Comparison of ENCODE assay signal across 1 cellular context in the genomic region with DNA sequence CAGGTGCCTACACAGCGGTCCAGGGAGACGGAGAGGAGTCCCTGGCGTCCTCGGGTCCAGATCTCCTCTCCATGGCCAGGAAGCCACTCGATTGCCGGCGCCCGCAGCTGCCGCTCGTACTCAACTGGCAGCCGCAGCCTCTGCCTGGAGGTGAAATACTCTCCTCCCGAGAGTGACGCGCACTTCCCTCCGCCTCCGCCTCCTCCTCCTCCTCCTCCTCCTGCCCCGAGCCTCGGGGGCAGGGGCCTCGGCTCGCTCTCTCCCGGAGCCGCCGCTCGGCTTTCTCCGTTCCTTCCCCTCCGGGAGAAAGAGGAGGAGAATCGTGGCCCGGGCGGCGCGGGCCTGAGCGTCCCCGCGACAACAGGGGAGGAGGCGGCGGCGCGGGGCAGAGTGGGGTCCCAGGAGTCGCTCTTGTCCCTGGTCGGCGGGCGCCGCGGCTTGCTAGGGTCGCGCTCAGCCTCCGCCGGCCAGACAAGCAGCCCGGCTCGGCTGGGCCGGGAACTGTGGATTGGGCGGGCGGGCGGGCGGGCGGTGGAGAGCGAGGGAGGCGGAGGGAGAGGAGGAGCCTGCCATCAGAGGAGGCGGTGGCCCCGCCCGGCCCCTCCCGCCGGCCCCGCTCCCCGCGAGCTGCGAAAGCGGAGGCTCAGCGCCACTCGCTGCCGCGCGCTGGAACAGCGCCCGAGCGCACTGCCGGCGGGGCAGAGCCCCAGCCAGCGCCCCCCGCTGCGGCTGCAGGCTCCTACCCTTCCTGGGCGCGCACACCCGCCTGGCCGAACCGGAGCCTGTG.
TF ChIP-seq lines count a peak whose summit lies in the region.

A gene with protein sequence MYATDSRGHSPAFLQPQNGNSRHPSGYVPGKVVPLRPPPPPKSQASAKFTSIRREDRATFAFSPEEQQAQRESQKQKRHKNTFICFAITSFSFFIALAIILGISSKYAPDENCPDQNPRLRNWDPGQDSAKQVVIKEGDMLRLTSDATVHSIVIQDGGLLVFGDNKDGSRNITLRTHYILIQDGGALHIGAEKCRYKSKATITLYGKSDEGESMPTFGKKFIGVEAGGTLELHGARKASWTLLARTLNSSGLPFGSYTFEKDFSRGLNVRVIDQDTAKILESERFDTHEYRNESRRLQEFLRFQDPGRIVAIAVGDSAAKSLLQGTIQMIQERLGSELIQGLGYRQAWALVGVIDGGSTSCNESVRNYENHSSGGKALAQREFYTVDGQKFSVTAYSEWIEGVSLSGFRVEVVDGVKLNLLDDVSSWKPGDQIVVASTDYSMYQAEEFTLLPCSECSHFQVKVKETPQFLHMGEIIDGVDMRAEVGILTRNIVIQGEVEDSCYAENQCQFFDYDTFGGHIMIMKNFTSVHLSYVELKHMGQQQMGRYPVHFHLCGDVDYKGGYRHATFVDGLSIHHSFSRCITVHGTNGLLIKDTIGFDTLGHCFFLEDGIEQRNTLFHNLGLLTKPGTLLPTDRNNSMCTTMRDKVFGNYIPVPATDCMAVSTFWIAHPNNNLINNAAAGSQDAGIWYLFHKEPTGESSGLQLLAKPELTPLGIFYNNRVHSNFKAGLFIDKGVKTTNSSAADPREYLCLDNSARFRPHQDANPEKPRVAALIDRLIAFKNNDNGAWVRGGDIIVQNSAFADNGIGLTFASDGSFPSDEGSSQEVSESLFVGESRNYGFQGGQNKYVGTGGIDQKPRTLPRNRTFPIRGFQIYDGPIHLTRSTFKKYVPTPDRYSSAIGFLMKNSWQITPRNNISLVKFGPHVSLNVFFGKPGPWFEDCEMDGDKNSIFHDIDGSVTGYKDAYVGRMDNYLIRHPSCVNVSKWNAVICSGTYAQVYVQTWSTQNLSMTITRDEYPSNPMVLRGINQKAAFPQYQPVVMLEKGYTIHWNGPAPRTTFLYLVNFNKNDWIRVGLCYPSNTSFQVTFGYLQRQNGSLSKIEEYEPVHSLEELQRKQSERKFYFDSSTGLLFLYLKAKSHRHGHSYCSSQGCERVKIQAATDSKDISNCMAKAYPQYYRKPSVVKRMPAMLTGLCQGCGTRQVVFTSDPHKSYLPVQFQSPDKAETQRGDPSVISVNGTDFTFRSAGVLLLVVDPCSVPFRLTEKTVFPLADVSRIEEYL (N-terminal part only) (minus strand): TSS at position 126 of the 787 bp plus-strand sequence. CDS start 18,140 bp downstream, outside the sequence.

TF ChIP-seq in HepG2, 621 proteins besides CTCF, POLR2A, EP300 and RAD21 (continued from another document and continues in another):
- TF ChIP-seq, protein P1, sequence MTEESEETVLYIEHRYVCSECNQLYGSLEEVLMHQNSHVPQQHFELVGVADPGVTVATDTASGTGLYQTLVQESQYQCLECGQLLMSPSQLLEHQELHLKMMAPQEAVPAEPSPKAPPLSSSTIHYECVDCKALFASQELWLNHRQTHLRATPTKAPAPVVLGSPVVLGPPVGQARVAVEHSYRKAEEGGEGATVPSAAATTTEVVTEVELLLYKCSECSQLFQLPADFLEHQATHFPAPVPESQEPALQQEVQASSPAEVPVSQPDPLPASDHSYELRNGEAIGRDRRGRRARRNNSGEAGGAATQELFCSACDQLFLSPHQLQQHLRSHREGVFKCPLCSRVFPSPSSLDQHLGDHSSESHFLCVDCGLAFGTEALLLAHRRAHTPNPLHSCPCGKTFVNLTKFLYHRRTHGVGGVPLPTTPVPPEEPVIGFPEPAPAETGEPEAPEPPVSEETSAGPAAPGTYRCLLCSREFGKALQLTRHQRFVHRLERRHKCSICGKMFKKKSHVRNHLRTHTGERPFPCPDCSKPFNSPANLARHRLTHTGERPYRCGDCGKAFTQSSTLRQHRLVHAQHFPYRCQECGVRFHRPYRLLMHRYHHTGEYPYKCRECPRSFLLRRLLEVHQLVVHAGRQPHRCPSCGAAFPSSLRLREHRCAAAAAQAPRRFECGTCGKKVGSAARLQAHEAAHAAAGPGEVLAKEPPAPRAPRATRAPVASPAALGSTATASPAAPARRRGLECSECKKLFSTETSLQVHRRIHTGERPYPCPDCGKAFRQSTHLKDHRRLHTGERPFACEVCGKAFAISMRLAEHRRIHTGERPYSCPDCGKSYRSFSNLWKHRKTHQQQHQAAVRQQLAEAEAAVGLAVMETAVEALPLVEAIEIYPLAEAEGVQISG (CRISPR knock-in tag; IDR thresholded peaks at IDR 0.05): peak; percentile 56; the same call in 1 of the 2 replicates
- 0 out of 2 replicates have a peak, but pooled peaks have one; percentile 39 for TF ChIP-seq ZSCAN9 (CRISPR knock-in tag; IDR thresholded peaks at IDR 0.05; ENCODE audit: borderline replicate concordance)
- TF ChIP-seq HNRNPL (IDR thresholded peaks at IDR 0.05; ENCODE audit: low read depth, low read length): peak; percentile 73; the same call in 1 of the 2 replicates
- TF ChIP-seq SIX1 (CRISPR knock-in tag; IDR thresholded peaks at IDR 0.05; ENCODE audit: borderline replicate concordance): 0 out of 2 replicates have a peak, but pooled peaks have one; percentile 38
- TF ChIP-seq, protein P2, sequence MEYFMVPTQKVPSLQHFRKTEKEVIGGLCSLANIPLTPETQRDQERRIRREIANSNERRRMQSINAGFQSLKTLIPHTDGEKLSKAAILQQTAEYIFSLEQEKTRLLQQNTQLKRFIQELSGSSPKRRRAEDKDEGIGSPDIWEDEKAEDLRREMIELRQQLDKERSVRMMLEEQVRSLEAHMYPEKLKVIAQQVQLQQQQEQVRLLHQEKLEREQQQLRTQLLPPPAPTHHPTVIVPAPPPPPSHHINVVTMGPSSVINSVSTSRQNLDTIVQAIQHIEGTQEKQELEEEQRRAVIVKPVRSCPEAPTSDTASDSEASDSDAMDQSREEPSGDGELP (IDR thresholded peaks at IDR 0.05; ENCODE audit: borderline replicate concordance, low read depth): 0 out of 2 replicates have a peak, but pooled peaks have one; percentile 5
- no peak for TF ChIP-seq ZNF839 (CRISPR knock-in tag; IDR thresholded peaks at IDR 0.05; ENCODE audit: borderline replicate concordance)
- TF ChIP-seq ZMAT3 (CRISPR knock-in tag; conservative IDR thresholded peaks at IDR 0.05): peak; percentile 84
- TF ChIP-seq, protein P3, sequence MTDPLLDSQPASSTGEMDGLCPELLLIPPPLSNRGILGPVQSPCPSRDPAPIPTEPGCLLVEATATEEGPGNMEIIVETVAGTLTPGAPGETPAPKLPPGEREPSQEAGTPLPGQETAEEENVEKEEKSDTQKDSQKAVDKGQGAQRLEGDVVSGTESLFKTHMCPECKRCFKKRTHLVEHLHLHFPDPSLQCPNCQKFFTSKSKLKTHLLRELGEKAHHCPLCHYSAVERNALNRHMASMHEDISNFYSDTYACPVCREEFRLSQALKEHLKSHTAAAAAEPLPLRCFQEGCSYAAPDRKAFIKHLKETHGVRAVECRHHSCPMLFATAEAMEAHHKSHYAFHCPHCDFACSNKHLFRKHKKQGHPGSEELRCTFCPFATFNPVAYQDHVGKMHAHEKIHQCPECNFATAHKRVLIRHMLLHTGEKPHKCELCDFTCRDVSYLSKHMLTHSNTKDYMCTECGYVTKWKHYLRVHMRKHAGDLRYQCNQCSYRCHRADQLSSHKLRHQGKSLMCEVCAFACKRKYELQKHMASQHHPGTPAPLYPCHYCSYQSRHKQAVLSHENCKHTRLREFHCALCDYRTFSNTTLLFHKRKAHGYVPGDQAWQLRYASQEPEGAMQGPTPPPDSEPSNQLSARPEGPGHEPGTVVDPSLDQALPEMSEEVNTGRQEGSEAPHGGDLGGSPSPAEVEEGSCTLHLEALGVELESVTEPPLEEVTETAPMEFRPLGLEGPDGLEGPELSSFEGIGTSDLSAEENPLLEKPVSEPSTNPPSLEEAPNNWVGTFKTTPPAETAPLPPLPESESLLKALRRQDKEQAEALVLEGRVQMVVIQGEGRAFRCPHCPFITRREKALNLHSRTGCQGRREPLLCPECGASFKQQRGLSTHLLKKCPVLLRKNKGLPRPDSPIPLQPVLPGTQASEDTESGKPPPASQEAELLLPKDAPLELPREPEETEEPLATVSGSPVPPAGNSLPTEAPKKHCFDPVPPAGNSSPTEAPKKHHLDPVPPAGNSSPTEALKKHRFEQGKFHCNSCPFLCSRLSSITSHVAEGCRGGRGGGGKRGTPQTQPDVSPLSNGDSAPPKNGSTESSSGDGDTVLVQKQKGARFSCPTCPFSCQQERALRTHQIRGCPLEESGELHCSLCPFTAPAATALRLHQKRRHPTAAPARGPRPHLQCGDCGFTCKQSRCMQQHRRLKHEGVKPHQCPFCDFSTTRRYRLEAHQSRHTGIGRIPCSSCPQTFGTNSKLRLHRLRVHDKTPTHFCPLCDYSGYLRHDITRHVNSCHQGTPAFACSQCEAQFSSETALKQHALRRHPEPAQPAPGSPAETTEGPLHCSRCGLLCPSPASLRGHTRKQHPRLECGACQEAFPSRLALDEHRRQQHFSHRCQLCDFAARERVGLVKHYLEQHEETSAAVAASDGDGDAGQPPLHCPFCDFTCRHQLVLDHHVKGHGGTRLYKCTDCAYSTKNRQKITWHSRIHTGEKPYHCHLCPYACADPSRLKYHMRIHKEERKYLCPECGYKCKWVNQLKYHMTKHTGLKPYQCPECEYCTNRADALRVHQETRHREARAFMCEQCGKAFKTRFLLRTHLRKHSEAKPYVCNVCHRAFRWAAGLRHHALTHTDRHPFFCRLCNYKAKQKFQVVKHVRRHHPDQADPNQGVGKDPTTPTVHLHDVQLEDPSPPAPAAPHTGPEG (CRISPR knock-in tag; IDR thresholded peaks at IDR 0.05): peak; percentile 93
- TF ChIP-seq ZNF781 (CRISPR knock-in tag; IDR thresholded peaks at IDR 0.05; ENCODE audit: borderline replicate concordance, not compliant biosample characterization): no peak
- TF ChIP-seq, protein P4, sequence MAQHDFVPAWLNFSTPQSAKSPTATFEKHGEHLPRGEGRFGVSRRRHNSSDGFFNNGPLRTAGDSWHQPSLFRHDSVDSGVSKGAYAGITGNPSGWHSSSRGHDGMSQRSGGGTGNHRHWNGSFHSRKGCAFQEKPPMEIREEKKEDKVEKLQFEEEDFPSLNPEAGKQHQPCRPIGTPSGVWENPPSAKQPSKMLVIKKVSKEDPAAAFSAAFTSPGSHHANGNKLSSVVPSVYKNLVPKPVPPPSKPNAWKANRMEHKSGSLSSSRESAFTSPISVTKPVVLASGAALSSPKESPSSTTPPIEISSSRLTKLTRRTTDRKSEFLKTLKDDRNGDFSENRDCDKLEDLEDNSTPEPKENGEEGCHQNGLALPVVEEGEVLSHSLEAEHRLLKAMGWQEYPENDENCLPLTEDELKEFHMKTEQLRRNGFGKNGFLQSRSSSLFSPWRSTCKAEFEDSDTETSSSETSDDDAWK (CRISPR knock-in tag; IDR thresholded peaks at IDR 0.05): no peak
- TF ChIP-seq, protein P5, sequence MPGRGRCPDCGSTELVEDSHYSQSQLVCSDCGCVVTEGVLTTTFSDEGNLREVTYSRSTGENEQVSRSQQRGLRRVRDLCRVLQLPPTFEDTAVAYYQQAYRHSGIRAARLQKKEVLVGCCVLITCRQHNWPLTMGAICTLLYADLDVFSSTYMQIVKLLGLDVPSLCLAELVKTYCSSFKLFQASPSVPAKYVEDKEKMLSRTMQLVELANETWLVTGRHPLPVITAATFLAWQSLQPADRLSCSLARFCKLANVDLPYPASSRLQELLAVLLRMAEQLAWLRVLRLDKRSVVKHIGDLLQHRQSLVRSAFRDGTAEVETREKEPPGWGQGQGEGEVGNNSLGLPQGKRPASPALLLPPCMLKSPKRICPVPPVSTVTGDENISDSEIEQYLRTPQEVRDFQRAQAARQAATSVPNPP (CRISPR knock-in tag; IDR thresholded peaks at IDR 0.05): peak; percentile 74; the same call in 1 of the 2 replicates
- TF ChIP-seq, protein P6, sequence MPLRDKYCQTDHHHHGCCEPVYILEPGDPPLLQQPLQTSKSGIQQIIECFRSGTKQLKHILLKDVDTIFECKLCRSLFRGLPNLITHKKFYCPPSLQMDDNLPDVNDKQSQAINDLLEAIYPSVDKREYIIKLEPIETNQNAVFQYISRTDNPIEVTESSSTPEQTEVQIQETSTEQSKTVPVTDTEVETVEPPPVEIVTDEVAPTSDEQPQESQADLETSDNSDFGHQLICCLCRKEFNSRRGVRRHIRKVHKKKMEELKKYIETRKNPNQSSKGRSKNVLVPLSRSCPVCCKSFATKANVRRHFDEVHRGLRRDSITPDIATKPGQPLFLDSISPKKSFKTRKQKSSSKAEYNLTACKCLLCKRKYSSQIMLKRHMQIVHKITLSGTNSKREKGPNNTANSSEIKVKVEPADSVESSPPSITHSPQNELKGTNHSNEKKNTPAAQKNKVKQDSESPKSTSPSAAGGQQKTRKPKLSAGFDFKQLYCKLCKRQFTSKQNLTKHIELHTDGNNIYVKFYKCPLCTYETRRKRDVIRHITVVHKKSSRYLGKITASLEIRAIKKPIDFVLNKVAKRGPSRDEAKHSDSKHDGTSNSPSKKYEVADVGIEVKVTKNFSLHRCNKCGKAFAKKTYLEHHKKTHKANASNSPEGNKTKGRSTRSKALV (CRISPR knock-in tag; IDR thresholded peaks at IDR 0.05): peak; percentile 36; the same call in 1 of the 2 replicates
- peak; percentile 69 for TF ChIP-seq ZNF709 (CRISPR knock-in tag; IDR thresholded peaks at IDR 0.05)
- 0 out of 2 replicates have a peak, but pooled peaks have one; percentile 14 for TF ChIP-seq MIER3 (CRISPR knock-in tag; IDR thresholded peaks at IDR 0.05; ENCODE audit: borderline replicate concordance)
- TF ChIP-seq ZNF292 (CRISPR knock-in tag; IDR thresholded peaks at IDR 0.05; ENCODE audit: borderline replicate concordance, low read depth): peak; percentile 55; the same call in 1 of the 2 replicates
- TF ChIP-seq ZNF616 (CRISPR knock-in tag; IDR thresholded peaks at IDR 0.05; ENCODE audit: low read depth): peak; percentile 46; the same call in 1 of the 2 replicates
- no peak for TF ChIP-seq SYNCRIP (IDR thresholded peaks at IDR 0.05; ENCODE audit: insufficient read depth, low read depth, low read length)
- peak; percentile 48; the same call in 1 of the 2 replicates for TF ChIP-seq ZMYM3 (CRISPR knock-in tag; IDR thresholded peaks at IDR 0.05)
- TF ChIP-seq SRSF1 (optimal IDR thresholded peaks at IDR 0.05; ENCODE audit: low read depth, low read length): peak; percentile 48
- TF ChIP-seq HNRNPLL (IDR thresholded peaks at IDR 0.05; ENCODE audit: low read depth, low read length, poor library complexity, severe bottlenecking): peak; percentile 72
- peak; percentile 43; the same call in 1 of the 2 replicates for TF ChIP-seq ZNF607 (CRISPR knock-in tag; IDR thresholded peaks at IDR 0.05; ENCODE audit: borderline replicate concordance)
- no peak for TF ChIP-seq CENPX (CRISPR knock-in tag; IDR thresholded peaks at IDR 0.05)
- no peak for TF ChIP-seq ZNF660 (CRISPR knock-in tag; IDR thresholded peaks at IDR 0.05; ENCODE audit: borderline replicate concordance, low read depth)
- no peak for TF ChIP-seq SRSF9 (IDR thresholded peaks at IDR 0.05; ENCODE audit: borderline replicate concordance, insufficient read depth, low read depth, low read length, poor library complexity, severe bottlenecking)
- TF ChIP-seq MZF1 (CRISPR knock-in tag; IDR thresholded peaks at IDR 0.05; ENCODE audit: borderline replicate concordance): no peak
- TF ChIP-seq SIN3B (IDR thresholded peaks at IDR 0.05; ENCODE audit: low read length): no peak
- TF ChIP-seq HOXD1 (CRISPR knock-in tag; IDR thresholded peaks at IDR 0.05): peak; percentile 72
